29 cellular contexts compared by ENCODE assay signal in genomic region chr1:40252601-40253000, GRCh38. TPM values are rescaled to one million over a fixed set of nuclear protein-coding genes. Genes with fewer than 3 reads are reported as not detected.
"Had no signal": no experiment of that assay in that cellular context is flagged by ENCODE, and none has a peak within 500 bp of the region (broad histone marks: within the 10 kb centered on the region; RNA-seq: fewer than 3 reads in every experiment).

No MANE protein-coding gene starts in this region.

- H3K4me2 ChIP-seq: KMS-11 had no signal

- ATAC-seq: activated T-cell treated with anti-CD3 and anti-CD28 coated beads, Interleukin-2, amount 50 U/mL, for 4 hours; Panc1 had no signal

- H3K36me3 ChIP-seq: adrenal gland, cardiac muscle cell, SJCRH30 had no signal

- H3K4me3 Mint-ChIP-seq: activated CD4-positive, alpha-beta T cell treated with anti-CD3 and anti-CD28 coated beads, Interleukin-2, amount 10 ng/mL, durations not matched to agents 24 days and 14 days; activated naive CD4-positive, alpha-beta T cell treated with anti-CD3 and anti-CD28 coated beads for 36 hours; activated T-cell treated with anti-CD3 and anti-CD28 coated beads, Interleukin-2, amount 50 U/mL, for 4 hours; activated T-helper 1 cell treated with anti-CD3 and anti-CD28 coated beads, Interleukin-12 subunit alpha, Interleukin-12 subunit beta, Interleukin-2, Interleukin-4 antibody, amounts not matched to agents 30 ng/mL and 10 ng/mL and 1 ng/mL, durations not matched to agents 14 hours and 24 hours and 36 hours; T-helper 1 cell treated with Interleukin-12 subunit alpha and Interleukin-12 subunit beta and Interleukin-4 antibody, amounts not matched to agents 30 μg/mL and 1 μg/mL, for 36 hours; T-helper 2 cell treated with Interferon-gamma antibody and Interleukin-4, amounts not matched to agents 5 μg/mL and 100 μg/mL, for 36 hours had no signal

- H3K27me3 ChIP-seq: adrenal gland, cardiac muscle cell, SJCRH30 had no signal

- H3K9me3 ChIP-seq: adrenal gland, SJCRH30 had no signal

- H3K27ac ChIP-seq: adrenal gland, cardiac muscle cell, KMS-11, SJCRH30, SK-N-MC had no signal

- H3K27ac Mint-ChIP-seq: activated CD4-positive, alpha-beta T cell treated with anti-CD3 and anti-CD28 coated beads, Interleukin-2, amount 10 ng/mL, durations not matched to agents 24 days and 14 days; activated naive CD4-positive, alpha-beta T cell treated with anti-CD3 and anti-CD28 coated beads for 36 hours; activated naive CD4-positive, alpha-beta T cell treated with anti-CD3 and anti-CD28 coated beads, Interleukin-2, amount 50 U/mL, for 72 hours; activated T-helper 1 cell treated with anti-CD3 and anti-CD28 coated beads, Interleukin-12 subunit alpha, Interleukin-12 subunit beta, Interleukin-2, Interleukin-4 antibody, amounts not matched to agents 30 ng/mL and 10 ng/mL and 1 ng/mL, durations not matched to agents 14 hours and 24 hours and 36 hours; T-helper 1 cell treated with Interleukin-12 subunit alpha and Interleukin-12 subunit beta and Interleukin-4 antibody, amounts not matched to agents 30 μg/mL and 1 μg/mL, for 36 hours; T-helper 2 cell treated with Interferon-gamma antibody and Interleukin-4, amounts not matched to agents 5 μg/mL and 100 μg/mL, for 36 hours had no signal

- DNase-seq: activated CD4-positive, alpha-beta T cell treated with anti-CD3 and anti-CD28 coated beads, Interleukin-2, amount 10 ng/mL, durations not matched to agents 24 days and 14 days; activated CD4-positive, alpha-beta T cell treated with anti-CD3 and anti-CD28 coated beads, Interleukin-2, amount 50 U/mL, for 4 hours; activated CD8-positive, alpha-beta memory T cell treated with anti-CD3 and anti-CD28 coated beads, Interleukin-2, amount 50 U/mL, for 4 hours; activated gamma-delta T cell treated with Interleukin-2 at 50 U/mL for 16 hours; activated naive CD4-positive, alpha-beta T cell treated with anti-CD3 and anti-CD28 coated beads for 36 hours; activated T-cell treated with anti-CD3 and anti-CD28 coated beads for 4 hours; activated T-cell treated with anti-CD3 and anti-CD28 coated beads, Interleukin-2, amount 50 U/mL, for 4 hours; adrenal gland; anterior cingulate cortex; NCI-H1105; NCI-H1436; NCI-H1694; NCI-H1930; NCI-H2081 treated with DMSO at 0.1 percent for 48 hours; NCI-H345; NCI-H524 treated with DMSO at 0.1 percent for 48 hours; SHP77; SJCRH30 had no signal

- H3K9me3 Mint-ChIP-seq: activated CD4-positive, alpha-beta T cell treated with anti-CD3 and anti-CD28 coated beads, Interleukin-2, amount 10 ng/mL, durations not matched to agents 24 days and 14 days; activated naive CD4-positive, alpha-beta T cell treated with anti-CD3 and anti-CD28 coated beads for 36 hours; activated naive CD4-positive, alpha-beta T cell treated with anti-CD3 and anti-CD28 coated beads, Interleukin-2, amount 50 U/mL, for 72 hours; activated T-cell treated with anti-CD3 and anti-CD28 coated beads, Interleukin-2, amount 50 U/mL, for 4 hours; activated T-helper 1 cell treated with anti-CD3 and anti-CD28 coated beads, Interleukin-12 subunit alpha, Interleukin-12 subunit beta, Interleukin-2, Interleukin-4 antibody, amounts not matched to agents 30 ng/mL and 10 ng/mL and 1 ng/mL, durations not matched to agents 14 hours and 24 hours and 36 hours; T-helper 1 cell treated with Interleukin-12 subunit alpha and Interleukin-12 subunit beta and Interleukin-4 antibody, amounts not matched to agents 30 μg/mL and 1 μg/mL, for 36 hours; T-helper 2 cell treated with Interferon-gamma antibody and Interleukin-4, amounts not matched to agents 5 μg/mL and 100 μg/mL, for 36 hours had no signal

- H3K27me3 Mint-ChIP-seq: activated CD4-positive, alpha-beta T cell treated with anti-CD3 and anti-CD28 coated beads, Interleukin-2, amount 10 ng/mL, durations not matched to agents 24 days and 14 days had no signal

- H3K4me3 ChIP-seq: adrenal gland, cardiac muscle cell, SJCRH30, SK-N-MC had no signal

RNA-seq across cellular contexts. Expression of gene TMCO2, which starts 4.9 kb away (rescaled TPM):
- total RNA-seq: activated CD4-positive, alpha-beta T cell treated with anti-CD3 and anti-CD28 coated beads, Interleukin-2, amount 10 ng/mL, durations not matched to agents 24 days and 14 days; activated naive CD4-positive, alpha-beta T cell treated with anti-CD3 and anti-CD28 coated beads for 36 hours; activated naive CD4-positive, alpha-beta T cell treated with anti-CD3 and anti-CD28 coated beads, Interleukin-2, amount 50 U/mL, for 72 hours; activated T-cell treated with anti-CD3 and anti-CD28 coated beads, Interleukin-2, amount 50 U/mL, for 4 hours; activated T-helper 1 cell treated with anti-CD3 and anti-CD28 coated beads, Interleukin-12 subunit alpha, Interleukin-12 subunit beta, Interleukin-2, Interleukin-4 antibody, amounts not matched to agents 30 ng/mL and 10 ng/mL and 1 ng/mL, durations not matched to agents 14 hours and 24 hours and 36 hours; adrenal gland; cardiac muscle cell; LHCN-M2; NCI-H460; RPMI7951; SJCRH30 had no signal
